ENCODE assay signal across 8 cellular contexts in the genomic region with DNA sequence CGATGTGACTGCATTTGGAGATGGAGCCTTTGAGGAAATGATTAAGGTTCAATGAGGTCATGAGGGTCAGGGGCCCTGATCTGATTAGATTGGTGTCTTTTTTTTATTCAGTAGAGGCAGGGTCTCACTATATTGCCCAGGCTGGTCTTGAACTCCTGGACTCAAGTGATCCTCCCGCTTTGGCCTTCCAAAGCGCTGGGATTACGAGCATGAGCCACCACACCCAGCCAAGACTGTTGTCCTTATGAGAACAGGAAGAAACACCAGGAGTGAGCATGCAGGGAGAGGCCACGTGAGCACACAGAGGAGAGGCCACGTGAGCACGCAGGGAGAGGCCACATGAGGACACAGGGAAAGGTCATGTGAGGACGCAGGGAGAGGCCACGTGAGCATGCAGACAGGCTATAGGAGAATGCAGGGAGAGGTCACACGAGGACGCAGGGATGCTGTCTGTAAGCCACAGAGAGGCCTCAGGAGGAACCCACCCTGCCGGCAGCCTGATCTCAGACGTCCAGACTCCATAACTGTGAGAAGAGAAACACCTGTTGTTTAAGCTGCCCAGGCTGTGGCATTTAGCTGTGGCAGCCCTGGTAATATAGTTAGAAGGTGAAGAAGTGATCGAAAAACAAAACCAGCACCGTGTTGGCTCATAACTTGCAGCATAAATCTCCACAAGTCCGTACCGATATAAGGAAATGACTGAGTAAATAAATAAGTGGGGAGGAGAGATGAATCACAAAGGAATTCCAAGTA. TPM values are rescaled to one million over a fixed set of nuclear protein-coding genes. Genes with fewer than 3 reads are reported as not detected.
DNase-seq lines count a peak whose midpoint lies in the region; ATAC-seq, FAIRE-seq and TF ChIP-seq lines count a peak whose summit lies in the region.

No MANE protein-coding gene starts in this region.

- DNase-seq in activated naive CD4-positive, alpha-beta T cell treated with anti-CD3 and anti-CD28 coated beads, Interleukin-2, amount 50 U/mL, for 72 hours (ENCODE audit: low spot score in 2 of 2) = no peak
- DNase-seq in activated naive CD4-positive, alpha-beta T cell (lab: John Stamatoyannopoulos, UW) = no peak
- peak; percentile 94 for DNase-seq in SKM-1 (lab: John Stamatoyannopoulos, UW; ENCODE audit: unreplicated experiment)
- DNase-seq in hepatic stellate cell (ENCODE audit: low spot score) = peak; percentile 67
- peak; percentile 74 to 79 for DNase-seq in uterus
- DNase-seq in GM19239 (ENCODE audit: insufficient read length, low spot score) = no peak
- DNase-seq in activated CD4-positive, alpha-beta memory T cell treated with anti-CD3 and anti-CD28 coated beads for 36 hours = no peak
- no peak for DNase-seq in sciatic nerve (ENCODE audit: low spot score)

- no peaks in the 10 kb centered on the region for H3K36me3 ChIP-seq in uterus

- POLR2A ChIA-PET in activated CD4-positive, alpha-beta memory T cell treated with anti-CD3 and anti-CD28 coated beads for 36 hours (lab: Charles Lee) = interaction anchor here (1.5 kb wide), 1 partner anchor 10 kb away, joined by 4 read pairs; no protein-coding TSS in a partner anchor

- peak overlapping the region; percentile 16 to 33 for H3K27ac Mint-ChIP-seq in activated naive CD4-positive, alpha-beta T cell treated with anti-CD3 and anti-CD28 coated beads, Interleukin-2, amount 50 U/mL, for 72 hours
- H3K27ac Mint-ChIP-seq in activated CD4-positive, alpha-beta memory T cell treated with anti-CD3 and anti-CD28 coated beads for 36 hours = no peak overlapping the region

- H3K4me3 ChIP-seq in uterus = no peak overlapping the region

- no peak overlapping the region for H3K4me3 Mint-ChIP-seq in activated CD4-positive, alpha-beta memory T cell treated with anti-CD3 and anti-CD28 coated beads for 36 hours

- CTCF ChIA-PET in activated CD4-positive, alpha-beta memory T cell treated with anti-CD3 and anti-CD28 coated beads for 36 hours (lab: Charles Lee) = no interaction called here

- no peak for TF ChIP-seq POLR2A in uterus (IDR thresholded peaks at IDR 0.05)

- no peaks in the 10 kb centered on the region for H3K27me3 ChIP-seq in uterus

- H3K4me1 Mint-ChIP-seq in activated CD4-positive, alpha-beta memory T cell treated with anti-CD3 and anti-CD28 coated beads for 36 hours (ENCODE audit: low read depth) = peaks cover 31% of the 10 kb centered on the region

- no peak for FAIRE-seq in GM19239 (lab: Jason Lieb, UNC)

- no peaks in the 10 kb centered on the region for H3K27me3 Mint-ChIP-seq in activated CD4-positive, alpha-beta memory T cell treated with anti-CD3 and anti-CD28 coated beads for 36 hours

- no peaks in the 10 kb centered on the region for H3K36me3 Mint-ChIP-seq in activated naive CD4-positive, alpha-beta T cell treated with anti-CD3 and anti-CD28 coated beads, Interleukin-2, amount 50 U/mL, for 72 hours
- peaks cover 5% of the 10 kb centered on the region for H3K36me3 Mint-ChIP-seq in activated CD4-positive, alpha-beta memory T cell treated with anti-CD3 and anti-CD28 coated beads for 36 hours

- H3K9me3 Mint-ChIP-seq in activated naive CD4-positive, alpha-beta T cell treated with anti-CD3 and anti-CD28 coated beads, Interleukin-2, amount 50 U/mL, for 72 hours = no peaks in the 10 kb centered on the region
- H3K9me3 Mint-ChIP-seq in activated CD4-positive, alpha-beta memory T cell treated with anti-CD3 and anti-CD28 coated beads for 36 hours = no peaks in the 10 kb centered on the region

- no peak for ATAC-seq in activated naive CD4-positive, alpha-beta T cell treated with anti-CD3 and anti-CD28 coated beads, Interleukin-2, amount 50 U/mL, for 72 hours
- no peak for ATAC-seq in sciatic nerve

- H3K4me1 ChIP-seq in uterus = no peaks in the 10 kb centered on the region

- intact Hi-C loops in uterus (cut with DNase I; ENCODE audit: low total_unique reads) = no loop called here
- intact Hi-C loops in activated CD4-positive, alpha-beta memory T cell treated with anti-CD3 and anti-CD28 coated beads for 36 hours (cut with micrococcal nuclease) = no loop called here
- intact Hi-C loops in sciatic nerve (cut with DNase I) = no loop called here

- H3K9me3 ChIP-seq in uterus = no peaks in the 10 kb centered on the region

- TF ChIP-seq CTCF in uterus (IDR thresholded peaks at IDR 0.05) = no peak

- peak overlapping the region; percentile 60 to 76 for H3K27ac ChIP-seq in uterus

RNA-seq across cellular contexts. Expression of a gene that starts 14.5 kb away (rescaled TPM):
- 100 to 1,000 TPM; 130 to 171 TPM for total RNA-seq in activated naive CD4-positive, alpha-beta T cell treated with anti-CD3 and anti-CD28 coated beads, Interleukin-2, amount 50 U/mL, for 72 hours
- total RNA-seq in uterus = 100 to 1,000 TPM in 1 of 4 donors, 10 to 100 TPM in 3; 16.5 to 173 (median 44.6) TPM
- 100 to 1,000 TPM; 110 to 111 TPM for total RNA-seq in activated CD4-positive, alpha-beta memory T cell treated with anti-CD3 and anti-CD28 coated beads for 36 hours
- total RNA-seq in sciatic nerve = 152 TPM

RNA-seq across cellular contexts. Expression of a gene that starts 29.4 kb away (rescaled TPM):
- total RNA-seq in activated naive CD4-positive, alpha-beta T cell treated with anti-CD3 and anti-CD28 coated beads, Interleukin-2, amount 50 U/mL, for 72 hours = 100 to 1,000 TPM; 620 to 646 TPM
- total RNA-seq in uterus (1 to 10 TPM in 2 of 4 donors, not detected in 2; 2.1 to 4.1 TPM), sciatic nerve (2.5 TPM)
- total RNA-seq in activated CD4-positive, alpha-beta memory T cell treated with anti-CD3 and anti-CD28 coated beads for 36 hours = 100 to 1,000 TPM; 570 to 574 TPM

RNA-seq across cellular contexts. Expression of a gene that starts 45.5 kb away (rescaled TPM):
- 10 to 100 TPM in 1 of 2 donors, 1 to 10 TPM in 1; 2.3 to 13.7 TPM for total RNA-seq in activated naive CD4-positive, alpha-beta T cell treated with anti-CD3 and anti-CD28 coated beads, Interleukin-2, amount 50 U/mL, for 72 hours
- 10 to 100 TPM in 2 of 4 donors, 1 to 10 TPM in 2; 3.5 to 29.4 (median 9.0) TPM for total RNA-seq in uterus
- total RNA-seq in activated CD4-positive, alpha-beta memory T cell treated with anti-CD3 and anti-CD28 coated beads for 36 hours = 10 to 100 TPM; 12.2 to 12.7 TPM
- total RNA-seq in sciatic nerve = 22.2 TPM

RNA-seq across cellular contexts. Expression of a gene that starts 59.2 kb away (rescaled TPM):
- 100 to 1,000 TPM in 1 of 2 donors, 1 to 10 TPM in 1; 8.6 to 197 TPM for total RNA-seq in activated naive CD4-positive, alpha-beta T cell treated with anti-CD3 and anti-CD28 coated beads, Interleukin-2, amount 50 U/mL, for 72 hours
- total RNA-seq in uterus (10 to 100 TPM in 2 of 4 donors, 1 to 10 TPM in 2; 1.5 to 28.6 (median 12.2) TPM), sciatic nerve (53.1 TPM)
- total RNA-seq in activated CD4-positive, alpha-beta memory T cell treated with anti-CD3 and anti-CD28 coated beads for 36 hours = 10 to 100 TPM; 97.4 to 99.7 TPM

Comparison
In these comparisons a context has a peak if more than half of its experiments do, and no peak if none do; other contexts are left out.
1. DNase-seq: peak in SKM-1 (single experiment), hepatic stellate cell (single experiment) and uterus (2 of 2); none in activated naive CD4-positive, alpha-beta T cell treated with anti-CD3 and anti-CD28 coated beads, Interleukin-2, amount 50 U/mL, for 72 hours (0 of 2), activated naive CD4-positive, alpha-beta T cell (0 of 4), GM19239 (single experiment), activated CD4-positive, alpha-beta memory T cell treated with anti-CD3 and anti-CD28 coated beads for 36 hours (single experiment) and sciatic nerve (single experiment).
2. RNA of a gene that starts 29.4 kb away (total RNA-seq): 620 to 646 TPM in activated naive CD4-positive, alpha-beta T cell treated with anti-CD3 and anti-CD28 coated beads, Interleukin-2, amount 50 U/mL, for 72 hours and 570 to 574 TPM in activated CD4-positive, alpha-beta memory T cell treated with anti-CD3 and anti-CD28 coated beads for 36 hours; 2.5 TPM in sciatic nerve (single experiment) and 2.1 to 4.1 TPM in uterus; every median in the first group is over 100 times any median in the second.